Comparison of ENCODE assay signal across 1 cellular context in genomic region chr18:26618130-26618529, GRCh38.
TF ChIP-seq lines count a peak whose summit lies in the region.

No MANE protein-coding gene starts in this region.

TF ChIP-seq in SK-N-SH, 30 proteins besides CTCF, POLR2A, EP300 and RAD21 (continued from another document):
- TF ChIP-seq FOXJ3 (CRISPR knock-in tag; IDR thresholded peaks at IDR 0.05) (no peak), JUND (IDR thresholded peaks at IDR 0.05) (no peak), POLR2AphosphoS5 (IDR thresholded peaks at IDR 0.05; ENCODE audit: low read depth, low read length) (no peak), REST (IDR thresholded peaks at IDR 0.05; ENCODE audit: low read depth, low read length) (no peak), SIN3A (IDR thresholded peaks at IDR 0.05; ENCODE audit: borderline replicate concordance, low read depth, low read length) (no peak), TEAD4 (IDR thresholded peaks at IDR 0.05; ENCODE audit: borderline replicate concordance, insufficient read depth) (no peak), TAF1 (IDR thresholded peaks at IDR 0.05; ENCODE audit: borderline replicate concordance, low read depth, low read length) (no peak), GABPA (IDR thresholded peaks at IDR 0.05; ENCODE audit: low read depth) (no peak), RFX5 (IDR thresholded peaks at IDR 0.05; ENCODE audit: low read length) (no peak)
